Comparison of ENCODE assay signal across 35 cellular contexts in the genomic region with DNA sequence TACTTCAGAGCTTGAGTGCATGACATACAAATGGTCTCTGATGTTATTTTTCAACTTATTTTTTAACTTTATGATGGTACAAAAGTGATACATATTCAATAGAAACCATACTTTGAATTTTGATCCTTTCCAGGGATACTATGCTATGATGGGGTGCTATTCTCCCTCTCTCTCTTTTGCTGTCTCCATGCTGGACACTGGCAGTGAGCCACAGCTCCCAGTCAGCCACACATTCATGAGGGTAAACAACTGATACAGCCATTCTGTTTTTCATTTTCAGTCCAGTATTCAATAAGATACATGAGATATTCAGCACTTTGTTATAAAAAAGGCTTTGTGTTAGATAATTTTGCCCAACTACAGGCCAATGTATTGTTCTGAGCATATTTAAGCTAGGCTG.
"Had no signal": no experiment of that assay in that cellular context is flagged by ENCODE, and none has a peak within 500 bp of the region (broad histone marks: within the 10 kb centered on the region; RNA-seq: fewer than 3 reads in every experiment).

No MANE protein-coding gene starts in this region.

- DNase-seq: activated effector memory CD4-positive, alpha-beta T cell treated with anti-CD3 and anti-CD28 coated beads, Interleukin-2, amount 50 U/mL, for 16 hours; activated effector memory CD4-positive, alpha-beta T cell treated with Interleukin-2 at 50 U/mL for 16 hours; activated gamma-delta T cell; activated gamma-delta T cell treated with Interleukin-2 at 50 U/mL for 16 hours; activated naive CD4-positive, alpha-beta T cell; activated naive CD4-positive, alpha-beta T cell treated with anti-CD3 and anti-CD28 coated beads for 36 hours; activated naive CD4-positive, alpha-beta T cell treated with anti-CD3 and anti-CD28 coated beads, Interleukin-2, amount 10 ng/mL, durations not matched to agents 7 days and 5 days; activated naive CD4-positive, alpha-beta T cell treated with anti-CD3 and anti-CD28 coated beads, Interleukin-2, amount 50 U/mL, for 16 hours; activated naive CD4-positive, alpha-beta T cell treated with Interleukin-2 at 50 U/mL for 16 hours; activated naive CD8-positive, alpha-beta T cell treated with anti-CD3 and anti-CD28 coated beads for 36 hours; activated naive CD8-positive, alpha-beta T cell treated with anti-CD3 and anti-CD28 coated beads, Interleukin-2, amount 10 ng/mL, durations not matched to agents 7 days and 5 days; activated naive CD8-positive, alpha-beta T cell treated with anti-CD3 and anti-CD28 coated beads, Interleukin-2, amount 50 U/mL, for 24 hours; activated T-cell treated with anti-CD3 and anti-CD28 coated beads, Interleukin-2, amount 50 U/mL, for 1 hour; activated T-cell treated with anti-CD3 and anti-CD28 coated beads, Interleukin-2, amount 50 U/mL, for 24 hours; activated T-cell treated with anti-CD3 and anti-CD28 coated beads, Interleukin-2, amount 50 U/mL, for 4 hours; activated T-cell treated with anti-CD3 and anti-CD28 coated beads, Interleukin-2, amount 50 U/mL, for 48 hours; activated T-cell treated with anti-CD3 and anti-CD28 coated beads, Interleukin-2, amount 50 U/mL, for 72 hours; adrenal gland; amniotic stem cell; aorta; body of pancreas; brain microvascular endothelial cell; central memory CD4-positive, alpha-beta T cell; cerebellar nuclear complex had no signal

- H3K9me3 Mint-ChIP-seq: activated naive CD4-positive, alpha-beta T cell treated with anti-CD3 and anti-CD28 coated beads, Interleukin-2, amount 50 U/mL, for 24 hours; activated T-helper 1 cell treated with anti-CD3 and anti-CD28 coated beads, Interleukin-12 subunit alpha, Interleukin-12 subunit beta, Interleukin-2, Interleukin-4 antibody, amounts not matched to agents 30 ng/mL and 10 ng/mL and 1 ng/mL, durations not matched to agents 14 hours and 24 hours and 36 hours had no signal

- H3K36me3 ChIP-seq: adrenal gland, ascending aorta, brain microvascular endothelial cell, breast epithelium, cardiac muscle cell had no signal

- H3K36me3 Mint-ChIP-seq: activated naive CD4-positive, alpha-beta T cell treated with anti-CD3 and anti-CD28 coated beads, Interleukin-2, amount 10 ng/mL, durations not matched to agents 7 days and 5 days; activated naive CD4-positive, alpha-beta T cell treated with anti-CD3 and anti-CD28 coated beads, Interleukin-2, amount 50 U/mL, for 24 hours; activated naive CD4-positive, alpha-beta T cell treated with anti-CD3 and anti-CD28 coated beads, Interleukin-2, amount 50 U/mL, for 72 hours; activated naive CD8-positive, alpha-beta T cell; activated naive CD8-positive, alpha-beta T cell treated with anti-CD3 and anti-CD28 coated beads for 36 hours; activated naive CD8-positive, alpha-beta T cell treated with anti-CD3 and anti-CD28 coated beads, Interleukin-2, amount 10 ng/mL, durations not matched to agents 7 days and 5 days; brain had no signal

- H3K4me3 ChIP-seq: adrenal gland, ascending aorta, body of pancreas, breast epithelium, cardiac muscle cell had no signal

- H3K4me3 Mint-ChIP-seq: activated naive CD4-positive, alpha-beta T cell treated with anti-CD3 and anti-CD28 coated beads for 36 hours; activated naive CD4-positive, alpha-beta T cell treated with anti-CD3 and anti-CD28 coated beads, Interleukin-2, amount 10 ng/mL, durations not matched to agents 7 days and 5 days; activated naive CD4-positive, alpha-beta T cell treated with anti-CD3 and anti-CD28 coated beads, Interleukin-2, amount 50 U/mL, for 24 hours; activated naive CD8-positive, alpha-beta T cell; activated naive CD8-positive, alpha-beta T cell treated with anti-CD3 and anti-CD28 coated beads for 36 hours; activated naive CD8-positive, alpha-beta T cell treated with anti-CD3 and anti-CD28 coated beads, Interleukin-2, amount 10 ng/mL, durations not matched to agents 7 days and 5 days; activated naive CD8-positive, alpha-beta T cell treated with anti-CD3 and anti-CD28 coated beads, Interleukin-2, amount 50 U/mL, for 24 hours; activated T-cell treated with anti-CD3 and anti-CD28 coated beads, Interleukin-2, amount 50 U/mL, for 24 hours; activated T-cell treated with anti-CD3 and anti-CD28 coated beads, Interleukin-2, amount 50 U/mL, for 4 hours; activated T-cell treated with anti-CD3 and anti-CD28 coated beads, Interleukin-2, amount 50 U/mL, for 72 hours; activated T-helper 1 cell treated with anti-CD3 and anti-CD28 coated beads, Interleukin-12 subunit alpha, Interleukin-12 subunit beta, Interleukin-2, Interleukin-4 antibody, amounts not matched to agents 30 ng/mL and 10 ng/mL and 1 ng/mL, durations not matched to agents 14 hours and 24 hours and 36 hours; activated T-helper 17 cell treated with anti-CD3 and anti-CD28 coated beads, Interleukin-2, amount 50 U/mL, for 72 hours; brain; central memory CD8-positive, alpha-beta T cell had no signal

- H3K4me1 Mint-ChIP-seq: activated naive CD4-positive, alpha-beta T cell treated with anti-CD3 and anti-CD28 coated beads, Interleukin-2, amount 10 ng/mL, durations not matched to agents 7 days and 5 days; activated naive CD4-positive, alpha-beta T cell treated with anti-CD3 and anti-CD28 coated beads, Interleukin-2, amount 50 U/mL, for 24 hours; activated naive CD8-positive, alpha-beta T cell treated with anti-CD3 and anti-CD28 coated beads for 36 hours; activated naive CD8-positive, alpha-beta T cell treated with anti-CD3 and anti-CD28 coated beads, Interleukin-2, amount 10 ng/mL, durations not matched to agents 7 days and 5 days; activated naive CD8-positive, alpha-beta T cell treated with anti-CD3 and anti-CD28 coated beads, Interleukin-2, amount 50 U/mL, for 24 hours; activated T-helper 17 cell treated with anti-CD3 and anti-CD28 coated beads, Interleukin-2, amount 50 U/mL, for 72 hours; brain; central memory CD8-positive, alpha-beta T cell had no signal

- H3K27me3 Mint-ChIP-seq: activated naive CD4-positive, alpha-beta T cell treated with anti-CD3 and anti-CD28 coated beads, Interleukin-2, amount 10 ng/mL, durations not matched to agents 7 days and 5 days; activated naive CD4-positive, alpha-beta T cell treated with anti-CD3 and anti-CD28 coated beads, Interleukin-2, amount 50 U/mL, for 24 hours; activated naive CD8-positive, alpha-beta T cell; activated naive CD8-positive, alpha-beta T cell treated with anti-CD3 and anti-CD28 coated beads for 36 hours; activated naive CD8-positive, alpha-beta T cell treated with anti-CD3 and anti-CD28 coated beads, Interleukin-2, amount 10 ng/mL, durations not matched to agents 7 days and 5 days; activated naive CD8-positive, alpha-beta T cell treated with anti-CD3 and anti-CD28 coated beads, Interleukin-2, amount 50 U/mL, for 24 hours; activated T-cell treated with anti-CD3 and anti-CD28 coated beads, Interleukin-2, amount 50 U/mL, for 24 hours; activated T-helper 17 cell treated with anti-CD3 and anti-CD28 coated beads, Interleukin-2, amount 50 U/mL, for 72 hours; brain; central memory CD8-positive, alpha-beta T cell had no signal

- ATAC-seq: activated naive CD4-positive, alpha-beta T cell treated with anti-CD3 and anti-CD28 coated beads, Interleukin-2, amount 50 U/mL, for 72 hours; activated naive CD8-positive, alpha-beta T cell treated with anti-CD3 and anti-CD28 coated beads, Interleukin-2, amount 50 U/mL, for 24 hours; activated T-cell treated with anti-CD3 and anti-CD28 coated beads, Interleukin-2, amount 50 U/mL, for 4 hours; activated T-cell treated with anti-CD3 and anti-CD28 coated beads, Interleukin-2, amount 50 U/mL, for 72 hours; activated T-helper 17 cell treated with anti-CD3 and anti-CD28 coated beads, Interleukin-2, amount 50 U/mL, for 72 hours; body of pancreas had no signal

- H3K27me3 ChIP-seq: adrenal gland, ascending aorta, body of pancreas, brain microvascular endothelial cell, breast epithelium, cardiac muscle cell had no signal

- H3K27ac ChIP-seq: adrenal gland, ascending aorta, body of pancreas, brain microvascular endothelial cell, breast epithelium, cardiac muscle cell had no signal

- H3K27ac Mint-ChIP-seq: activated naive CD4-positive, alpha-beta T cell treated with anti-CD3 and anti-CD28 coated beads for 36 hours; activated naive CD4-positive, alpha-beta T cell treated with anti-CD3 and anti-CD28 coated beads, Interleukin-2, amount 10 ng/mL, durations not matched to agents 7 days and 5 days; activated naive CD4-positive, alpha-beta T cell treated with anti-CD3 and anti-CD28 coated beads, Interleukin-2, amount 50 U/mL, for 24 hours; activated naive CD4-positive, alpha-beta T cell treated with anti-CD3 and anti-CD28 coated beads, Interleukin-2, amount 50 U/mL, for 72 hours; activated naive CD8-positive, alpha-beta T cell; activated naive CD8-positive, alpha-beta T cell treated with anti-CD3 and anti-CD28 coated beads for 36 hours; activated naive CD8-positive, alpha-beta T cell treated with anti-CD3 and anti-CD28 coated beads, Interleukin-2, amount 10 ng/mL, durations not matched to agents 7 days and 5 days; activated naive CD8-positive, alpha-beta T cell treated with anti-CD3 and anti-CD28 coated beads, Interleukin-2, amount 50 U/mL, for 24 hours; activated T-cell treated with anti-CD3 and anti-CD28 coated beads, Interleukin-2, amount 50 U/mL, for 24 hours; activated T-cell treated with anti-CD3 and anti-CD28 coated beads, Interleukin-2, amount 50 U/mL, for 72 hours; activated T-helper 1 cell treated with anti-CD3 and anti-CD28 coated beads, Interleukin-12 subunit alpha, Interleukin-12 subunit beta, Interleukin-2, Interleukin-4 antibody, amounts not matched to agents 30 ng/mL and 10 ng/mL and 1 ng/mL, durations not matched to agents 14 hours and 24 hours and 36 hours; activated T-helper 17 cell treated with anti-CD3 and anti-CD28 coated beads, Interleukin-2, amount 50 U/mL, for 72 hours; activated T-helper 2 cell treated with anti-CD3 and anti-CD28 coated beads, Interferon-gamma antibody, Interleukin-2, Interleukin-4, amounts not matched to agents 10 μg/mL and 5 μg/mL and 100 μg/mL, durations not matched to agents 14 hours and 24 hours and 36 hours; brain had no signal

- H3K4me1 ChIP-seq: adrenal gland, ascending aorta, body of pancreas, breast epithelium had no signal
